In the genomic region with DNA sequence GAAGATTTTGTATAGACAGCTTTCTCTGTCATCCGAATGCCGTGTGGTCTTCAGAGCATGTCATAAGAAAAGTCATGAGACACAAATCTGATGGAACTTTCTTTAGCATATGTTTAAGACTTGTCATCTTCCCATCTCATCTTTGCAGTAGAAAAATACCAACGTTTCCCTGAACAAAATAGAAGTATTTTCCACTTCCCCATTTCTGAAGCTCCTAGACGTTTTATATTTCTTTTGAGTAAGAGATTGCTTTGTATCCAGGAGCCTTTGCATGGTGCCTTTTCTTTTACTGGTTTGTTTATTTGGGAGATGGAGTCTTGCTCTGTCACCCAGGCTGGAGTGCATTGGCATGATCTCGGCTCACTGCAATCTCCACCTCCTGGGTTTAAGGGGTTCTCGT, we compare ENCODE assay signal across 1 cellular context.
TF ChIP-seq lines count a peak whose summit lies in the region.

No MANE protein-coding gene starts in this region.

TF ChIP-seq in GM12878, 131 proteins besides CTCF, POLR2A, EP300 and RAD21:
- TF ChIP-seq SPI1 (IDR thresholded peaks at IDR 0.05; ENCODE audit: borderline replicate concordance, insufficient read depth, low read depth, low read length) (peak; percentile 45; the same call in 1 of the 2 replicates), ETV6 (conservative IDR thresholded peaks at IDR 0.05 in 1 of 2, IDR thresholded peaks at IDR 0.05 in 1 of 2; ENCODE audit: borderline replicate concordance in 1 of 2, low read depth in 1 of 2) (no peak)
